Comparison of ENCODE assay signal across 33 cellular contexts in genomic region chr17:18904482-18904881, GRCh38. TPM values are rescaled to one million over a fixed set of nuclear protein-coding genes. Genes with fewer than 3 reads are reported as not detected.
"Had no signal": no experiment of that assay in that cellular context is flagged by ENCODE, and none has a peak within 500 bp of the region (broad histone marks: within the 10 kb centered on the region; RNA-seq: fewer than 3 reads in every experiment).

No MANE protein-coding gene starts in this region.

- H3K4me1 ChIP-seq: gastrocnemius medialis, parathyroid adenoma, prostate gland, testis, tibial artery had no signal

- H3K27me3 Mint-ChIP-seq: central memory CD8-positive, alpha-beta T cell; naive thymus-derived CD8-positive, alpha-beta T cell; stimulated activated naive B cell treated with anti-CD40 and anti-IgM and Interleukin-4, amounts not matched to agents 10 μg/mL and 1 μg/mL and 100 μg/mL, for 72 hours; stimulated activated naive CD8-positive, alpha-beta T cell treated with anti-CD3 and anti-CD28 coated beads, Interleukin-15, Interleukin-2, amounts not matched to agents 100 ng/mL and 50 ng/mL, for 24 hours; type B pancreatic cell had no signal

- H3K9me3 ChIP-seq: gastrocnemius medialis, heart left ventricle, left lung, neutrophil, prostate gland, testis, tibial artery had no signal

- ATAC-seq: esophagus mucosa; gastrocnemius medialis; heart left ventricle; left cardiac atrium; left lung; naive thymus-derived CD8-positive, alpha-beta T cell; right cardiac atrium; stimulated activated naive B cell treated with anti-CD40 and anti-IgM and Interleukin-4, amounts not matched to agents 10 μg/mL and 1 μg/mL and 100 μg/mL, for 72 hours had no signal

- H3K27ac ChIP-seq: cardiac muscle cell, epithelial cell of prostate, gastrocnemius medialis, heart left ventricle, hepatocyte, left lung, neutrophil, parathyroid adenoma, prostate gland, skin epidermis, testis, tibial artery had no signal

- H3K27ac Mint-ChIP-seq: endodermal cell; naive thymus-derived CD8-positive, alpha-beta T cell; stimulated activated naive B cell treated with anti-CD40 and anti-IgM and Interleukin-4, amounts not matched to agents 10 μg/mL and 1 μg/mL and 100 μg/mL, for 72 hours; stimulated activated naive CD8-positive, alpha-beta T cell treated with anti-CD3 and anti-CD28 coated beads, Interleukin-15, Interleukin-2, amounts not matched to agents 100 ng/mL and 50 ng/mL, for 24 hours; type B pancreatic cell had no signal

- H3K9ac ChIP-seq: parathyroid adenoma had no signal

- H3K4me3 Mint-ChIP-seq: central memory CD8-positive, alpha-beta T cell; endodermal cell; naive thymus-derived CD8-positive, alpha-beta T cell; stimulated activated naive B cell treated with anti-CD40 and anti-IgM and Interleukin-4, amounts not matched to agents 10 μg/mL and 1 μg/mL and 100 μg/mL, for 72 hours; stimulated activated naive CD8-positive, alpha-beta T cell treated with anti-CD3 and anti-CD28 coated beads, Interleukin-15, Interleukin-2, amounts not matched to agents 100 ng/mL and 50 ng/mL, for 24 hours; type B pancreatic cell had no signal

- DNase-seq: cortex of kidney; effector CD8-positive, alpha-beta T cell; endodermal cell; foreskin fibroblast; gastrocnemius medialis; heart left ventricle; kidney; left cardiac atrium; left lung; mesendoderm; naive thymus-derived CD8-positive, alpha-beta T cell; right cardiac atrium; stimulated activated CD4-positive, alpha-beta T cell treated with anti-CD3 and anti-CD28 coated beads, Interleukin-15, amount 100 ng/mL, for 24 hours; stimulated activated CD4-positive, alpha-beta T cell treated with anti-CD3 and anti-CD28 coated beads, Interleukin-2, amount 100 ng/mL, for 48 hours; stimulated activated naive B cell treated with anti-CD40 and anti-IgM and Interleukin-4, amounts not matched to agents 10 μg/mL and 1 μg/mL and 100 μg/mL, for 72 hours; testis; tibial artery had no signal

- H3K36me3 ChIP-seq: prostate gland had no signal

- H3K27me3 ChIP-seq: cardiac muscle cell, gastrocnemius medialis, heart left ventricle, hepatocyte, left lung, neutrophil, testis, tibial artery had no signal

- H3K9me3 Mint-ChIP-seq: central memory CD8-positive, alpha-beta T cell; naive thymus-derived CD8-positive, alpha-beta T cell; stimulated activated naive B cell treated with anti-CD40 and anti-IgM and Interleukin-4, amounts not matched to agents 10 μg/mL and 1 μg/mL and 100 μg/mL, for 72 hours; stimulated activated naive CD8-positive, alpha-beta T cell treated with anti-CD3 and anti-CD28 coated beads, Interleukin-15, Interleukin-2, amounts not matched to agents 100 ng/mL and 50 ng/mL, for 24 hours; type B pancreatic cell had no signal

- H3K4me3 ChIP-seq: cardiac muscle cell, gastrocnemius medialis, heart left ventricle, hepatocyte, left lung, prostate gland, skin epidermis, testis, tibial artery had no signal

RNA-seq across cellular contexts. Expression of gene SLC5A10, which starts 47.5 kb away (rescaled TPM):
- total RNA-seq: chondrocyte; gastrocnemius medialis; hepatocyte; left lung; lung microvascular endothelial cell; myocyte; naive thymus-derived CD8-positive, alpha-beta T cell; omental fat pad; prostate gland; urinary bladder had no signal
